Comparison of ENCODE assay signal across 22 cellular contexts in the genomic region with DNA sequence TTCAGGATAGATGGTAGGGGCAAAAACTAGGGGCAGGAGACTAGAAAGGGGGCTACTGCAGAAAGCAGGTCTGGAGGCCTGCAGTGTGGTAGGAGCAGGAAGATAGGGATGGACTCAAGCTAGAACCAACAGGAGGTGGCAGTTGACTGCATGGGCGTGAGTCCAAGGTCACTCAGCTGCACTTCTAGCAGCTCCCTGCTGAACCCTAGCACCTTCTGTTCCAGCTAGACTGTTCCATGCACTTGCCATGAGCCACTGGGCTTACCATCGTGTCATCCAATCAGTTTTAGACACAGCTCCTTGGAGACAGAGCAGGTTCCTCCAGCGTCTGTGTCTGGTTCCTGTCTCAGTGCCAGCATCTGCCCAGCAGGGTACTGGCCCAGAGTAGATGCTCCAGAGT. TPM values are rescaled to one million over a fixed set of nuclear protein-coding genes. Genes with fewer than 3 reads are reported as not detected.
DNase-seq lines count a peak whose midpoint lies in the region; ATAC-seq, FAIRE-seq and TF ChIP-seq lines count a peak whose summit lies in the region.
"Had no signal": no experiment of that assay in that cellular context is flagged by ENCODE, and none has a peak within 500 bp of the region (broad histone marks: within the 10 kb centered on the region; RNA-seq: fewer than 3 reads in every experiment).

No MANE protein-coding gene starts in this region.

- H2BK12ac ChIP-seq in H1 (ENCODE audit: low read depth, low read length), result no peak overlapping the region; the same call in 1 of the 2 replicates

- H2BK15ac ChIP-seq in H1 (ENCODE audit: low read length), result no peak overlapping the region

- no peaks in the 10 kb centered on the region for H3K79me1 ChIP-seq in H1 (ENCODE audit: low read depth, low read length)

- ATAC-seq in HG02759 (IDR thresholded peaks at IDR 0.05; ENCODE audit: unreplicated experiment), result no peak

- H3K9me3 ChIP-seq in H1 (ENCODE audit: insufficient read depth in 2 of 2, low read depth in 1 of 2, low read length in 1 of 2) (no peaks in the 10 kb centered on the region), mucosa of stomach (ENCODE audit: control insufficient read depth, low read length) (no peaks in the 10 kb centered on the region), transverse colon (no peaks in the 10 kb centered on the region)

- no peak overlapping the region for H2AFZ ChIP-seq in H1 (ENCODE audit: low read length)

- H4K5ac ChIP-seq in H1 (ENCODE audit: insufficient read length, low read depth, low read length), result no peak overlapping the region

- H3K9ac ChIP-seq in H1 (replicated peaks in 1 of 4; ENCODE audit: extremely low read depth in 1 of 4, low read depth in 3 of 4, low read length in 3 of 4) (no peak overlapping the region), mucosa of stomach (ENCODE audit: low read length) (no peak overlapping the region)
- H3K9ac ChIP-seq: KMS-11 had no signal

- intact Hi-C loops in transverse colon (cut with DNase I; ENCODE audit: low total_unique reads), result no loop called here

- no peak for FAIRE-seq in H1 (lab: Jason Lieb, UNC)
- FAIRE-seq: GM19239 had no signal

- no peak overlapping the region for H3K23ac ChIP-seq in H1 (ENCODE audit: insufficient read length)

- TF ChIP-seq RAD21 in H1 (IDR thresholded peaks at IDR 0.05 in 1 of 2, conservative IDR thresholded peaks at IDR 0.05 in 1 of 2; ENCODE audit: low read depth in 2 of 2, low read length in 2 of 2), result no peak

- H3K4me1 ChIP-seq in H1 (replicated peaks in 1 of 4; ENCODE audit: control insufficient read depth in 3 of 4, insufficient read depth in 4 of 4, low read length in 3 of 4) (peaks cover 0 to 3% (median 0%) of the 10 kb centered on the region in 4 experiments; a peak in 1 of 7 replicates), mucosa of stomach (ENCODE audit: control insufficient read depth, insufficient read depth, low read length) (peaks cover 43% of the 10 kb centered on the region), transverse colon (peaks cover 22 to 45% (median 31%) of the 10 kb centered on the region in 4 donors)

- 87% methylated on average over 3 of the region's 3 CpGs; no CpG with 5 or more reads in 1 of the 2 experiments for WGBS in H1 (ENCODE audit: extremely low coverage in 1 of 2, insufficient coverage in 1 of 2, insufficient read length in 1 of 2, insufficient replicate concordance in 2 of 2, low coverage in 1 of 2, low lambda C conversion rate in 2 of 2, missing lambda C conversion rate in 1 of 2), 2 experiments
- 74% methylated on average over 3 of the region's 3 CpGs; no CpG with 5 or more reads in 1 of the 2 donors for WGBS in transverse colon (ENCODE audit: low coverage in 1 of 2), 2 donors

- H3K23me2 ChIP-seq in H1 (ENCODE audit: low read depth, low read length), result no peaks in the 10 kb centered on the region

- H3K14ac ChIP-seq in H1 (ENCODE audit: insufficient read length), result no peak overlapping the region

- no peaks in the 10 kb centered on the region for H4K20me1 ChIP-seq in H1 (replicated peaks in 1 of 2; ENCODE audit: control insufficient read depth in 1 of 2, insufficient read depth in 2 of 2, low read length in 2 of 2)

- TF ChIP-seq POLR2A in H1 (IDR thresholded peaks at IDR 0.05; ENCODE audit: control extremely low read depth in 1 of 2, low read depth in 2 of 2, low read length in 2 of 2) (no peak), transverse colon (IDR thresholded peaks at IDR 0.05) (no peak)

- H2AK5ac ChIP-seq in H1 (ENCODE audit: low read depth, low read length), result 0 out of 2 replicates have a peak overlapping the region, but pooled peaks have one; percentile 57

- H2BK20ac ChIP-seq in H1 (ENCODE audit: low read length), result 0 out of 2 replicates have a peak overlapping the region, but pooled peaks have one; percentile 38

- H3K27ac ChIP-seq in H1 (ENCODE audit: low read depth, low read length), result no peak overlapping the region
- peak overlapping the region; percentile 14 to 89 (median 88) for H3K27ac ChIP-seq in transverse colon
- H3K27ac ChIP-seq: 22Rv1, KMS-11, SK-N-MC had no signal

- H3K4me2 ChIP-seq in H1 (ENCODE audit: insufficient read depth in 1 of 2, low read depth in 2 of 2, low read length in 2 of 2), result no peak overlapping the region
- H3K4me2 ChIP-seq: KMS-11 had no signal

- no peak overlapping the region for H3K56ac ChIP-seq in H1 (replicated peaks; ENCODE audit: insufficient read length, low read depth, low read length)

- H2BK120ac ChIP-seq in H1 (replicated peaks; ENCODE audit: low read depth, low read length), result no peak overlapping the region

- H3K36me3 ChIP-seq in H1 (ENCODE audit: control insufficient read depth in 2 of 4, insufficient read depth in 4 of 4, low read length in 3 of 4), result no peaks in the 10 kb centered on the region
- no peaks in the 10 kb centered on the region for H3K36me3 ChIP-seq in mucosa of stomach (ENCODE audit: control insufficient read depth, insufficient read depth, low read length)
- H3K36me3 ChIP-seq in transverse colon, result no peaks in the 10 kb centered on the region

- CTCF ChIA-PET in H1 (lab: Charles Lee; ENCODE audit: partially characterized antibody), result interaction anchor here (0.7 to 13.8 kb wide), 11 partner anchors 10 to 65 kb away, joined by 3 to 197 read pairs (median 5); partner anchors contain the start of gene KRT8

- H2BK5ac ChIP-seq in H1 (ENCODE audit: low read depth, low read length), result no peak overlapping the region

- TF ChIP-seq CTCF in H1 (IDR thresholded peaks at IDR 0.05; ENCODE audit: control extremely low read depth in 1 of 3, insufficient read depth in 1 of 3, low read depth in 1 of 3, low read length in 3 of 3), result no peak
- TF ChIP-seq CTCF in transverse colon (IDR thresholded peaks at IDR 0.05), result no peak

- in situ Hi-C loops in transverse colon (cut with MboI; ENCODE audit: low pct_ligation_motif_present in 1 of 4, low pct_unique_long_range_greater_than_20kb in 1 of 4, low sequenced_read_pairs in 3 of 4), result no loop called here

- no peak overlapping the region for H3K18ac ChIP-seq in H1 (ENCODE audit: extremely low read depth, low read length)

- POLR2A ChIA-PET in H1 (lab: Charles Lee; ENCODE audit: partially characterized antibody), result interaction anchor here (1.1 to 3.9 kb wide), 6 partner anchors 10 to 90 kb away, joined by 3 to 27 read pairs (median 4); partner anchors contain the start of genes EIF4B and KRT8

- H4K91ac ChIP-seq in H1 (replicated peaks; ENCODE audit: insufficient read length, low read length), result no peak overlapping the region

- H3K79me2 ChIP-seq in H1 (ENCODE audit: control insufficient read depth in 1 of 2, insufficient read depth in 2 of 2, low read length in 2 of 2), result no peaks in the 10 kb centered on the region

- H3K27me3 ChIP-seq in H1 (replicated peaks in 1 of 4; ENCODE audit: control insufficient read depth in 3 of 4, extremely low read depth in 1 of 4, insufficient read depth in 3 of 4, low read length in 3 of 4) (no peaks in the 10 kb centered on the region), mucosa of stomach (ENCODE audit: control insufficient read depth, insufficient read depth, low read length) (no peaks in the 10 kb centered on the region), transverse colon (no peaks in the 10 kb centered on the region)

- no peak overlapping the region for H3K4ac ChIP-seq in H1 (replicated peaks; ENCODE audit: insufficient read length, low read depth, low read length)

- H3K4me3 ChIP-seq in H1 (ENCODE audit: extremely low read depth in 1 of 4, insufficient read depth in 2 of 4, low read depth in 3 of 4, low read length in 4 of 4) (no peak overlapping the region), mucosa of stomach (ENCODE audit: low read length) (peak overlapping the region; percentile 6), transverse colon (no peak overlapping the region)
- H3K4me3 ChIP-seq: SK-N-MC had no signal

- H4K8ac ChIP-seq in H1 (ENCODE audit: extremely low read depth, insufficient read depth, low read length), result no peak overlapping the region

- peak; percentile 14 for DNase-seq in DMS 273 (lab: John Stamatoyannopoulos, UW; ENCODE audit: unreplicated experiment)
- DNase-seq in DMS 273 treated with DMSO at 0.1 percent for 48 hours (lab: John Stamatoyannopoulos, UW), result no peak
- no peak for DNase-seq in H1 (ENCODE audit: low read depth in 1 of 2, low spot score in 2 of 2)
- DNase-seq in transverse colon, result no peak
- no peak for DNase-seq in NCI-H82 (lab: John Stamatoyannopoulos, UW)
- no peak for DNase-seq in NCI-H1105 (lab: John Stamatoyannopoulos, UW)
- DNase-seq: AML-193; DMS153; GF-D8; GOT3; NCI-H146; NCI-H2029 treated with DMSO at 0.1 percent for 48 hours; NCI-H446 treated with DMSO at 0.1 percent for 48 hours; NK-92 treated with Interleukin-12 subunit alpha and Interleukin-12 subunit beta, amount 100 ng/mL, for 24 hours; SHP77 had no signal

- TF ChIP-seq EP300 in H1 (IDR thresholded peaks at IDR 0.05; ENCODE audit: borderline replicate concordance in 1 of 2, low read depth in 2 of 2, low read length in 2 of 2) (no peak), transverse colon (IDR thresholded peaks at IDR 0.05; ENCODE audit: low read depth) (no peak)

TF ChIP-seq in H1, 55 proteins besides CTCF, POLR2A, EP300 and RAD21 (continues in another document):
- no peak for TF ChIP-seq TAF1 (IDR thresholded peaks at IDR 0.05; ENCODE audit: low read depth, low read length)
- TF ChIP-seq SP4 (IDR thresholded peaks at IDR 0.05; ENCODE audit: low read length), result no peak
- no peak for TF ChIP-seq RNF2 (IDR thresholded peaks at IDR 0.05; ENCODE audit: borderline replicate concordance, low read depth, low read length, missing control alignments, poor library complexity, severe bottlenecking)

RNA-seq across cellular contexts. Expression of gene KRT8, which starts 11.3 kb away (rescaled TPM):
- 283 and 290 TPM in 2 replicates for total RNA-seq in H1 (2021; fragmentation: NEBNext Ultra II Directional; extraction: Animal tissue kit (Norgen Biotek cat#: 25700))
- 280 and 311 TPM in 2 replicates for polyA plus RNA-seq in H1 (2011; rRNA removed)
- polyA plus RNA-seq in H1 (2011; cell fraction: cytosol; rRNA removed), result 279 TPM
- 247 TPM for polyA plus RNA-seq in H1 (2011; cell fraction: nucleus; rRNA removed)
- polyA plus RNA-seq in H1 (2012, experiment 1 of 2), result 299 to 366 TPM (median 352 TPM) in 4 replicates
- 463 TPM for polyA plus RNA-seq in H1 (2012, experiment 2 of 2)
- polyA plus RNA-seq in H1 (2013, experiment 1 of 2), result 311 TPM
- 291 TPM for polyA plus RNA-seq in H1 (2013, experiment 2 of 2)
- polyA minus RNA-seq in H1 (2011; rRNA and poly(A)+ RNA removed), result 235 and 239 TPM in 2 replicates
- polyA minus RNA-seq in H1 (2011; cell fraction: cytosol; rRNA and poly(A)+ RNA removed), result 185 TPM
- 128 TPM for polyA minus RNA-seq in H1 (2011; cell fraction: nucleus; rRNA and poly(A)+ RNA removed)
- 1,000 to 10,000 TPM; 1,016 to 3,505 (median 2,245) TPM for total RNA-seq in transverse colon

RNA-seq across cellular contexts. Expression of gene KRT18, which starts 32.7 kb away (rescaled TPM):
- total RNA-seq in H1 (2021; fragmentation: NEBNext Ultra II Directional; extraction: Animal tissue kit (Norgen Biotek cat#: 25700)), result 375 and 391 TPM in 2 replicates
- polyA plus RNA-seq in H1 (2011; rRNA removed), result 236 and 263 TPM in 2 replicates
- polyA plus RNA-seq in H1 (2011; cell fraction: cytosol; rRNA removed), result 320 TPM
- polyA plus RNA-seq in H1 (2011; cell fraction: nucleus; rRNA removed), result 356 TPM
- polyA plus RNA-seq in H1 (2012, experiment 1 of 2), result 381 to 481 TPM (median 444 TPM) in 4 replicates
- polyA plus RNA-seq in H1 (2012, experiment 2 of 2), result 459 TPM
- polyA plus RNA-seq in H1 (2013, experiment 1 of 2), result 314 TPM
- polyA plus RNA-seq in H1 (2013, experiment 2 of 2), result 311 TPM
- polyA minus RNA-seq in H1 (2011; rRNA and poly(A)+ RNA removed), result 184 and 221 TPM in 2 replicates
- 173 TPM for polyA minus RNA-seq in H1 (2011; cell fraction: cytosol; rRNA and poly(A)+ RNA removed)
- 115 TPM for polyA minus RNA-seq in H1 (2011; cell fraction: nucleus; rRNA and poly(A)+ RNA removed)
- total RNA-seq in transverse colon, result 100 to 1,000 TPM; 367 to 813 (median 541) TPM
- total RNA-seq: OCI-LY7 had no signal
